ENCODE assay signal across 1 cellular context in the genomic region with DNA sequence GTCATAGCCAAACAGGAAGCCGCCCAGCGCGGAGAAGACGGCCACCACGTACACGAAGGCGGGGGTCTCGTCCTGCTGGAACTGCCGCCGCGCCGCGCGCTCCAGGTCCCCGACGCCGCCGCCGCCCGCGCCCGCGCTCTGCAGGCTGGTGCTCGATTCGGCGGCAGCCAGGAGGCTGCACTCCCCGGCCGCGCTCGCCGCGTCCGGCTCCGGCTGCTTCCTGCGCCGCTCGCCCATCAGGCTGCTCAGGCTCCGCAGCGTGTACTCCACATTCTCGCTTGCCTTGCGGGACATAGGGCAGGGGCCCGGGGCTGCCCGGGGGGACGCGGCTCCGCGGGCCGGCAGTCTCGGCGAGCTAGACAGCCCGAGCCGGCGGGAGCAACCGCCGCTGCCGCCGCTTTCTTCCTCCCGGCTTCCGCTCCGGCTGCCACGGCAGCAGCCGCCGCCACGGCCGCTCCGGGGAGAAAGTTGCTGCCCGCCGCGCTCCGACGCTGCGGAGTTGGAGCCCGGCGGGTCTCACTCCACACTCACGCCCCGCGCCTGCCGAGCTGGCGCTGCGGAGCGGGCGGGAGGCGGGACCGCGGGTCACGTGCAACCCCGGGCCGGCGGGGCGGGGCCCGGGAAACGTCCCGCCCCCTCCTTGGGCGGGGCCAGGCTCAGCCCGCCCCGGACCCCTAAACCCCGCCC.
TF ChIP-seq lines count a peak whose summit lies in the region.

TSS of gene SLC2A13 (minus strand) at position 567 of the 687 bp plus-strand sequence. CDS start at position 294, 273 bp downstream.

TF ChIP-seq in IMR-90, 13 proteins besides CTCF, POLR2A, EP300 and RAD21:
- TF ChIP-seq USF2 (IDR thresholded peaks at IDR 0.05; ENCODE audit: low read depth, low read length) = peak; percentile 88
- TF ChIP-seq, protein P1, sequence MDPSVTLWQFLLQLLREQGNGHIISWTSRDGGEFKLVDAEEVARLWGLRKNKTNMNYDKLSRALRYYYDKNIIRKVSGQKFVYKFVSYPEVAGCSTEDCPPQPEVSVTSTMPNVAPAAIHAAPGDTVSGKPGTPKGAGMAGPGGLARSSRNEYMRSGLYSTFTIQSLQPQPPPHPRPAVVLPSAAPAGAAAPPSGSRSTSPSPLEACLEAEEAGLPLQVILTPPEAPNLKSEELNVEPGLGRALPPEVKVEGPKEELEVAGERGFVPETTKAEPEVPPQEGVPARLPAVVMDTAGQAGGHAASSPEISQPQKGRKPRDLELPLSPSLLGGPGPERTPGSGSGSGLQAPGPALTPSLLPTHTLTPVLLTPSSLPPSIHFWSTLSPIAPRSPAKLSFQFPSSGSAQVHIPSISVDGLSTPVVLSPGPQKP (IDR thresholded peaks at IDR 0.05; ENCODE audit: borderline replicate concordance, low read depth, low read length) = no peak
- peak; percentile 23; the same call in 1 of the 2 replicates for TF ChIP-seq MAZ (IDR thresholded peaks at IDR 0.05; ENCODE audit: borderline replicate concordance, low read depth, low read length)
- peak; percentile 69; the same call in 1 of the 2 replicates for TF ChIP-seq MXI1 (IDR thresholded peaks at IDR 0.05; ENCODE audit: borderline replicate concordance, low read depth, low read length)
- TF ChIP-seq FOS (IDR thresholded peaks at IDR 0.05; ENCODE audit: low read depth, low read length) = no peak
- peak; percentile 83 for TF ChIP-seq BHLHE40 (IDR thresholded peaks at IDR 0.05; ENCODE audit: low read depth, low read length)
- no peak for TF ChIP-seq CHD1 (IDR thresholded peaks at IDR 0.05; ENCODE audit: low read depth, low read length)
